In the genomic region with DNA sequence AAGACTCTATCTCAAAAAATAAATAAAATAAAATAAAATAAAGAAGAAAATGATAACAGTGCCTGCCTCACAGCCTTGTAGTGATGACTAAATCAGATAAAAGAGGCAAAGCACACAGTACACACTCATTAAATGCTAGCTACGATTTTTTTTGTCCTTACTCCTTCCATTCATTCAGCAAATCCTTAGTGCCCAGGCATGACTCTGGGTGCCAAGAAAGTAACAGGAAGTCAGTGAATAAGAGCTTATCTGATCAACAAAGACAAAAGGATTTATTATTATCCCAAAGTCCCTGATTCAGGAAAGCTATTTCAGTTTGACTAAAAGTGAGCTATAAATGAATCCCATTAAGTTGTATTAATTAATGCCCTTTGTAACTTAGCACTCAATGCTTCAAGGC, we compare ENCODE assay signal across 21 cellular contexts.
DNase-seq lines count a peak whose midpoint lies in the region; ATAC-seq and TF ChIP-seq lines count a peak whose summit lies in the region.
"Had no signal": no experiment of that assay in that cellular context is flagged by ENCODE, and none has a peak within 500 bp of the region (broad histone marks: within the 10 kb centered on the region; RNA-seq: fewer than 3 reads in every experiment).

No MANE protein-coding gene starts in this region.

- peaks cover 27% of the 10 kb centered on the region; the same call in 1 of the 2 replicates for H3F3A ChIP-seq in GM23248 (ENCODE audit: insufficient read depth)

- H3K4me1 Mint-ChIP-seq in activated CD8-positive, alpha-beta memory T cell treated with anti-CD3 and anti-CD28 coated beads, Interleukin-2, amount 10 ng/mL, durations not matched to agents 7 days and 5 days: peaks cover 58% of the 10 kb centered on the region
- peaks cover 28% of the 10 kb centered on the region for H3K4me1 Mint-ChIP-seq in activated T-helper 17 cell treated with anti-CD3 and anti-CD28 coated beads, Interleukin-2, amount 50 U/mL, for 72 hours
- peaks cover 52 to 60% of the 10 kb centered on the region in 2 donors for H3K4me1 Mint-ChIP-seq in natural killer cell treated with Interleukin-12 subunit alpha and Interleukin-12 subunit beta and Interleukin-15 and Interleukin-18, amount 100 ng/mL, for 72 hours (ENCODE audit: low read depth in 2 of 2)

- H3K9me3 ChIP-seq in GM23248 (ENCODE audit: low read depth) (no peaks in the 10 kb centered on the region), mucosa of descending colon (no peaks in the 10 kb centered on the region)
- H3K9me3 ChIP-seq: BLaER1, upper lobe of left lung had no signal

- TF ChIP-seq CTCF in mucosa of descending colon (IDR thresholded peaks at IDR 0.05): no peak

- no peaks in the 10 kb centered on the region for H3K27me3 ChIP-seq in GM23248 (replicated peaks; ENCODE audit: insufficient read depth)
- H3K27me3 ChIP-seq: BLaER1, upper lobe of left lung had no signal

- no peaks in the 10 kb centered on the region for H3K36me3 ChIP-seq in GM23248 (ENCODE audit: low read depth)
- H3K36me3 ChIP-seq in mucosa of descending colon (ENCODE audit: low read depth): no peaks in the 10 kb centered on the region
- H3K36me3 ChIP-seq: upper lobe of left lung had no signal

- H3K4me1 ChIP-seq in GM23248 (ENCODE audit: insufficient read depth): peaks cover 33% of the 10 kb centered on the region
- no peaks in the 10 kb centered on the region for H3K4me1 ChIP-seq in mucosa of descending colon (ENCODE audit: low read depth)

- CTCF ChIA-PET in activated CD8-positive, alpha-beta memory T cell treated with anti-CD3 and anti-CD28 coated beads, Interleukin-2, amount 10 ng/mL, durations not matched to agents 7 days and 5 days (lab: Charles Lee): interaction anchor here (1.1 to 3.4 kb wide), 4 partner anchors 13 to 104 kb away, joined by 3 to 10 read pairs (median 4); no protein-coding TSS in a partner anchor

- no peaks in the 10 kb centered on the region for H4K20me1 ChIP-seq in GM23248 (ENCODE audit: insufficient read depth)
- H4K20me1 ChIP-seq: BLaER1 had no signal

- in situ Hi-C loops in GM23248 (cut with MboI): no loop called here

- no peak overlapping the region for H3K9ac ChIP-seq in GM23248
- H3K9ac ChIP-seq: BLaER1 had no signal

- H3K4me3 ChIP-seq in GM23248: no peak overlapping the region
- no peak overlapping the region for H3K4me3 ChIP-seq in mucosa of descending colon
- H3K4me3 ChIP-seq: BLaER1, GM12878, lung, upper lobe of left lung had no signal

- H3K9me3 Mint-ChIP-seq in activated CD8-positive, alpha-beta memory T cell treated with anti-CD3 and anti-CD28 coated beads, Interleukin-2, amount 10 ng/mL, durations not matched to agents 7 days and 5 days (ENCODE audit: low read depth): no peaks in the 10 kb centered on the region
- H3K9me3 Mint-ChIP-seq in activated T-helper 17 cell treated with anti-CD3 and anti-CD28 coated beads, Interleukin-2, amount 50 U/mL, for 72 hours: no peaks in the 10 kb centered on the region
- H3K9me3 Mint-ChIP-seq in natural killer cell treated with Interleukin-12 subunit alpha and Interleukin-12 subunit beta and Interleukin-15 and Interleukin-18, amount 100 ng/mL, for 72 hours: no peaks in the 10 kb centered on the region
- H3K9me3 Mint-ChIP-seq: T-helper 2 cell treated with Interferon-gamma antibody and Interleukin-4, amounts not matched to agents 5 μg/mL and 100 μg/mL, for 36 hours; WTC11 had no signal

- no peaks in the 10 kb centered on the region for H3K27me3 Mint-ChIP-seq in activated CD8-positive, alpha-beta memory T cell treated with anti-CD3 and anti-CD28 coated beads, Interleukin-2, amount 10 ng/mL, durations not matched to agents 7 days and 5 days
- no peaks in the 10 kb centered on the region for H3K27me3 Mint-ChIP-seq in activated T-helper 17 cell treated with anti-CD3 and anti-CD28 coated beads, Interleukin-2, amount 50 U/mL, for 72 hours
- no peaks in the 10 kb centered on the region for H3K27me3 Mint-ChIP-seq in natural killer cell treated with Interleukin-12 subunit alpha and Interleukin-12 subunit beta and Interleukin-15 and Interleukin-18, amount 100 ng/mL, for 72 hours

- H3K9me2 ChIP-seq in GM23248 (ENCODE audit: insufficient read depth): no peaks in the 10 kb centered on the region

- H3K36me3 Mint-ChIP-seq in activated CD8-positive, alpha-beta memory T cell treated with anti-CD3 and anti-CD28 coated beads, Interleukin-2, amount 10 ng/mL, durations not matched to agents 7 days and 5 days: peaks cover 29% of the 10 kb centered on the region
- H3K36me3 Mint-ChIP-seq in activated T-helper 17 cell treated with anti-CD3 and anti-CD28 coated beads, Interleukin-2, amount 50 U/mL, for 72 hours (ENCODE audit: low read depth): peaks cover 57% of the 10 kb centered on the region
- H3K36me3 Mint-ChIP-seq in natural killer cell treated with Interleukin-12 subunit alpha and Interleukin-12 subunit beta and Interleukin-15 and Interleukin-18, amount 100 ng/mL, for 72 hours: peaks cover 5% of the 10 kb centered on the region
- H3K36me3 Mint-ChIP-seq: WTC11 had no signal

- H3K4me2 ChIP-seq in GM23248 (ENCODE audit: unreplicated experiment): no peak overlapping the region
- H3K4me2 ChIP-seq: BLaER1 had no signal

- no peak overlapping the region for H2AFZ ChIP-seq in GM23248

- 25 to 29% methylated on average over 1 of the region's 1 CpG for WGBS in GM23248 (ENCODE audit: low coverage in 1 of 2, low lambda C conversion rate in 2 of 2, missing lambda C conversion rate in 2 of 2), 2 experiments

- DNase-seq in activated CD8-positive, alpha-beta memory T cell treated with anti-CD3 and anti-CD28 coated beads, Interleukin-2, amount 10 ng/mL, durations not matched to agents 7 days and 5 days: no peak
- no peak for DNase-seq in activated CD8-positive, alpha-beta memory T cell treated with anti-CD3 and anti-CD28 coated beads, Interleukin-2, amount 50 U/mL, for 4 hours
- DNase-seq in GM23248: peak; percentile 14
- DNase-seq in natural killer cell treated with Interleukin-12 subunit alpha and Interleukin-12 subunit beta and Interleukin-15 and Interleukin-18, amount 100 ng/mL, for 72 hours (ENCODE audit: low spot score): no peak
- DNase-seq in mucosa of descending colon: no peak
- DNase-seq in NCI-H526 treated with DMSO at 0.1 percent for 48 hours (lab: John Stamatoyannopoulos, UW): no peak
- DNase-seq: activated effector memory CD4-positive, alpha-beta T cell treated with Interleukin-2 at 50 U/mL for 16 hours; H7; NCI-H1436 treated with DMSO at 0.1 percent for 48 hours; NCI-H774; OCI-M1; stimulated activated CD4-positive, alpha-beta T cell treated with anti-CD3 and anti-CD28 coated beads, Interleukin-1b, Interleukin-23, amount 100 ng/mL, for 48 hours; upper lobe of left lung had no signal

- intact Hi-C loops in mucosa of descending colon (cut with DNase I, micrococcal nuclease): no loop called here

- H3K27ac Mint-ChIP-seq in activated CD8-positive, alpha-beta memory T cell treated with anti-CD3 and anti-CD28 coated beads, Interleukin-2, amount 10 ng/mL, durations not matched to agents 7 days and 5 days: peak overlapping the region; percentile 99
- H3K27ac Mint-ChIP-seq in activated T-helper 17 cell treated with anti-CD3 and anti-CD28 coated beads, Interleukin-2, amount 50 U/mL, for 72 hours: peak overlapping the region; percentile 99
- H3K27ac Mint-ChIP-seq in natural killer cell treated with Interleukin-12 subunit alpha and Interleukin-12 subunit beta and Interleukin-15 and Interleukin-18, amount 100 ng/mL, for 72 hours: peak overlapping the region in 1 of 2 donors; percentile 85
- H3K27ac Mint-ChIP-seq: WTC11 had no signal

- no peak overlapping the region for H3K27ac ChIP-seq in GM23248
- H3K27ac ChIP-seq: BLaER1, upper lobe of left lung had no signal

- no peak for ATAC-seq in activated CD8-positive, alpha-beta memory T cell treated with anti-CD3 and anti-CD28 coated beads, Interleukin-2, amount 10 ng/mL, durations not matched to agents 7 days and 5 days
- no peak for ATAC-seq in activated T-helper 17 cell treated with anti-CD3 and anti-CD28 coated beads, Interleukin-2, amount 50 U/mL, for 72 hours (replicated peaks)
- ATAC-seq in natural killer cell treated with Interleukin-12 subunit alpha and Interleukin-12 subunit beta and Interleukin-15 and Interleukin-18, amount 100 ng/mL, for 72 hours: no peak
- ATAC-seq in mucosa of descending colon (no peak), HG03097 (IDR thresholded peaks at IDR 0.05; ENCODE audit: low FRiP score, unreplicated experiment) (no peak)
- ATAC-seq: WTC11 had no signal

- H3K4me3 Mint-ChIP-seq in activated CD8-positive, alpha-beta memory T cell treated with anti-CD3 and anti-CD28 coated beads, Interleukin-2, amount 10 ng/mL, durations not matched to agents 7 days and 5 days: no peak overlapping the region
- peak overlapping the region; percentile 95 for H3K4me3 Mint-ChIP-seq in activated T-helper 17 cell treated with anti-CD3 and anti-CD28 coated beads, Interleukin-2, amount 50 U/mL, for 72 hours
- peak overlapping the region; percentile 86 for H3K4me3 Mint-ChIP-seq in natural killer cell treated with Interleukin-12 subunit alpha and Interleukin-12 subunit beta and Interleukin-15 and Interleukin-18, amount 100 ng/mL, for 72 hours
- H3K4me3 Mint-ChIP-seq: nephron, WTC11 had no signal

- H3K79me2 ChIP-seq in GM23248 (ENCODE audit: insufficient read depth): peaks cover 10% of the 10 kb centered on the region; the same call in 1 of the 2 replicates
